Comparison of ENCODE assay signal across 28 cellular contexts in genomic region chr10:629186-629998, GRCh38.
DNase-seq lines count a peak whose midpoint lies in the region; ATAC-seq and TF ChIP-seq lines count a peak whose summit lies in the region.
"Had no signal": no experiment of that assay in that cellular context is flagged by ENCODE, and none has a peak within 500 bp of the region (broad histone marks: within the 10 kb centered on the region; RNA-seq: fewer than 3 reads in every experiment).

No MANE protein-coding gene starts in this region.

- H3K4me2 ChIP-seq in BLaER1 treated with 17β-estradiol and CSF1 and Interleukin-3, amounts not matched to agents 10 nM and 100 nM: peak overlapping the region; percentile 82 to 94 (median 88)
- peak overlapping the region; percentile 18 for H3K4me2 ChIP-seq in Loucy (ENCODE audit: low read depth, low read length, poor library complexity, severe bottlenecking)
- H3K4me2 ChIP-seq: hepatocyte had no signal

- H3K27me3 ChIP-seq in BLaER1 treated with 17β-estradiol and CSF1 and Interleukin-3, amounts not matched to agents 10 nM and 100 nM: peaks cover 0 to 94% (median under 1%) of the 10 kb centered on the region in 11 experiments; a peak in 10 of 22 replicates
- no peaks in the 10 kb centered on the region for H3K27me3 ChIP-seq in Loucy (ENCODE audit: insufficient read depth, low read length, poor library complexity, severe bottlenecking)
- H3K27me3 ChIP-seq: BE2C, brain microvascular endothelial cell, foreskin keratinocyte, hepatocyte, stomach, upper lobe of left lung had no signal

- peaks cover 15% of the 10 kb centered on the region for H3K36me3 Mint-ChIP-seq in progenitor cell of endocrine pancreas (ENCODE audit: insufficient read depth)
- H3K36me3 Mint-ChIP-seq: activated CD4-positive, alpha-beta memory T cell treated with anti-CD3 and anti-CD28 coated beads for 36 hours; immature natural killer cell had no signal

- no peak overlapping the region for H2AFZ ChIP-seq in Loucy (ENCODE audit: low read length)
- H2AFZ ChIP-seq: hepatocyte had no signal

- peaks cover 18% of the 10 kb centered on the region for H3K4me1 Mint-ChIP-seq in progenitor cell of endocrine pancreas (ENCODE audit: low read depth)

- H3K4me3 Mint-ChIP-seq in progenitor cell of endocrine pancreas (ENCODE audit: low read depth): no peak overlapping the region
- H3K4me3 Mint-ChIP-seq: activated CD4-positive, alpha-beta memory T cell treated with anti-CD3 and anti-CD28 coated beads for 36 hours; neural crest cell had no signal

- ATAC-seq in HG03571 (IDR thresholded peaks at IDR 0.05; ENCODE audit: unreplicated experiment): no peak
- ATAC-seq: activated CD4-positive, CD25-positive, alpha-beta regulatory T cell treated with anti-CD3 and anti-CD28 coated beads, Interleukin-2, amount 50 U/mL, for 24 hours; foreskin keratinocyte; GM12878; SK-N-SH treated with all-trans-retinoic acid at 6 μM for 48 hours had no signal

- H4K20me1 ChIP-seq in BLaER1 treated with 17β-estradiol and CSF1 and Interleukin-3, amounts not matched to agents 10 nM and 100 nM: peaks cover 9 to 93% (median 76%) of the 10 kb centered on the region in 11 experiments; a peak in 20 of 22 replicates
- H4K20me1 ChIP-seq in Loucy (ENCODE audit: insufficient read depth, low read length, poor library complexity, severe bottlenecking): no peaks in the 10 kb centered on the region

- H3K27me3 Mint-ChIP-seq in progenitor cell of endocrine pancreas: no peaks in the 10 kb centered on the region

- peaks cover 50 to 70% (median 60%) of the 10 kb centered on the region in 10 experiments for H3K4me1 ChIP-seq in BLaER1 treated with 17β-estradiol and CSF1 and Interleukin-3, amounts not matched to agents 10 nM and 100 nM
- H3K4me1 ChIP-seq in Loucy (ENCODE audit: insufficient read depth, low read length, poor library complexity, severe bottlenecking): peaks cover 13% of the 10 kb centered on the region
- H3K4me1 ChIP-seq: foreskin keratinocyte had no signal

- DNase-seq in progenitor cell of endocrine pancreas (ENCODE audit: low spot score, unreplicated experiment): no peak
- DNase-seq in NCI-H1105 (lab: John Stamatoyannopoulos, UW): no peak
- no peak for DNase-seq in GM03348 (ENCODE audit: low spot score)
- DNase-seq in activated CD8-positive, alpha-beta memory T cell treated with anti-CD3 and anti-CD28 coated beads, Interleukin-2, amount 50 U/mL, for 4 hours: no peak
- DNase-seq: activated CD4-positive, alpha-beta memory T cell treated with anti-CD3 and anti-CD28 coated beads for 36 hours; activated effector memory CD4-positive, alpha-beta T cell treated with anti-CD3 and anti-CD28 coated beads, Interleukin-2, amount 50 U/mL, for 16 hours; activated T-cell treated with anti-CD3 and anti-CD28 coated beads for 4 hours; BE2C; brain microvascular endothelial cell; DND-41; effector memory CD4-positive, alpha-beta T cell; foreskin keratinocyte; Karpas-422; NCI-H1048; NCI-H2081; NCI-H82; stomach; upper lobe of left lung had no signal

- peaks cover 7 to 18% (median 15%) of the 10 kb centered on the region in 11 experiments; a peak in 19 of 22 replicates for H3K9me3 ChIP-seq in BLaER1 treated with 17β-estradiol and CSF1 and Interleukin-3, amounts not matched to agents 10 nM and 100 nM (replicated peaks in 1 of 11)
- no peaks in the 10 kb centered on the region for H3K9me3 ChIP-seq in Loucy (ENCODE audit: insufficient read depth, low read depth, low read length)
- H3K9me3 ChIP-seq: BE2C, stomach, upper lobe of left lung had no signal

- peak overlapping the region in 6 of 10 experiments; percentile 4 to 41 (median 16); a peak in 5 of 20 replicates for H3K4me3 ChIP-seq in BLaER1 treated with 17β-estradiol and CSF1 and Interleukin-3, amounts not matched to agents 10 nM and 100 nM
- H3K4me3 ChIP-seq in Loucy (ENCODE audit: low read length, poor library complexity, severe bottlenecking): no peak overlapping the region
- H3K4me3 ChIP-seq: GM12878, hepatocyte, stomach, upper lobe of left lung had no signal

- H3K27ac ChIP-seq in BLaER1 treated with 17β-estradiol and CSF1 and Interleukin-3, amounts not matched to agents 10 nM and 100 nM: peak overlapping the region in 5 of 11 experiments; percentile 9 to 58 (median 35); a peak in 8 of 22 replicates
- H3K27ac ChIP-seq in cingulate gyrus (ENCODE audit: low read depth, low read length): peak overlapping the region; percentile 98
- H3K27ac ChIP-seq: brain microvascular endothelial cell, foreskin keratinocyte, hepatocyte, upper lobe of left lung had no signal

- peaks cover 4% of the 10 kb centered on the region for H3K9me3 Mint-ChIP-seq in progenitor cell of endocrine pancreas (ENCODE audit: low read depth)
- H3K9me3 Mint-ChIP-seq: activated CD4-positive, alpha-beta memory T cell treated with anti-CD3 and anti-CD28 coated beads for 36 hours; immature natural killer cell; neural crest cell had no signal

- H3K27ac Mint-ChIP-seq in progenitor cell of endocrine pancreas: peak overlapping the region; percentile 41
- H3K27ac Mint-ChIP-seq: activated CD4-positive, alpha-beta memory T cell treated with anti-CD3 and anti-CD28 coated beads for 36 hours; immature natural killer cell had no signal

- no peaks in the 10 kb centered on the region for H3K9me2 ChIP-seq in Loucy (replicated peaks; ENCODE audit: low read depth, low read length)

- H3F3A ChIP-seq in Loucy (ENCODE audit: low read depth): no peaks in the 10 kb centered on the region

- no peak for TF ChIP-seq CTCF in Loucy (conservative IDR thresholded peaks at IDR 0.05; ENCODE audit: low read length)
- TF ChIP-seq CTCF in progenitor cell of endocrine pancreas (IDR thresholded peaks at IDR 0.05; ENCODE audit: unreplicated experiment): no peak

- peaks cover 0 to 7% (median 0%) of the 10 kb centered on the region in 11 experiments; a peak in 4 of 22 replicates for H3K36me3 ChIP-seq in BLaER1 treated with 17β-estradiol and CSF1 and Interleukin-3, amounts not matched to agents 10 nM and 100 nM
- H3K36me3 ChIP-seq in Loucy (ENCODE audit: insufficient read depth, low read length): no peaks in the 10 kb centered on the region
- H3K36me3 ChIP-seq: BE2C, brain microvascular endothelial cell, upper lobe of left lung had no signal

- no peaks in the 10 kb centered on the region for H3K79me2 ChIP-seq in Loucy (ENCODE audit: insufficient read depth, low read length)

- peak overlapping the region in 5 of 11 experiments; percentile 1 to 53 (median 31); a peak in 8 of 22 replicates for H3K9ac ChIP-seq in BLaER1 treated with 17β-estradiol and CSF1 and Interleukin-3, amounts not matched to agents 10 nM and 100 nM
- H3K9ac ChIP-seq in Loucy (ENCODE audit: low read depth, low read length, poor library complexity, severe bottlenecking): no peak overlapping the region
